In the genomic region with DNA sequence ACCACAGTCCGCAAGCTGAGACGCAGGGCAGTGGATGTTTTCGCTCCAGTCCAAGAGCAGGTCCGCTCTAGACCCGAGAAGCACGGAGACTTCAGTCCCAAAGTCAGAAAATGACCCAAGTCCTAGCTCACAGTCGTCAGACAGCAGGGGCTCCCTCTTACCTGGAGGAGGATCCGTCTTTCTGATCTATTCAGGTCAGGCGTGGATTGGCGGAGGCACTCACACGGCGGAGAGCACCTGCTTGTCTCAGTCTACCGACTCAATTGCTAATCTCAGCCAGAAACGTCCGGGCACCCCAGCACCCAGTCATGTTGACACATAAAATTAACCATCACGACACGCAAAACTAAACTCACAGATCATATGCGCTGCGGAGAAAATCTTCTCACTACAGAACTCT, we compare ENCODE assay signal across 1 cellular context.
TF ChIP-seq lines count a peak whose summit lies in the region.

No MANE protein-coding gene starts in this region.

TF ChIP-seq in GM23338, 12 proteins besides CTCF, POLR2A, EP300 and RAD21:
- TF ChIP-seq, protein P1, sequence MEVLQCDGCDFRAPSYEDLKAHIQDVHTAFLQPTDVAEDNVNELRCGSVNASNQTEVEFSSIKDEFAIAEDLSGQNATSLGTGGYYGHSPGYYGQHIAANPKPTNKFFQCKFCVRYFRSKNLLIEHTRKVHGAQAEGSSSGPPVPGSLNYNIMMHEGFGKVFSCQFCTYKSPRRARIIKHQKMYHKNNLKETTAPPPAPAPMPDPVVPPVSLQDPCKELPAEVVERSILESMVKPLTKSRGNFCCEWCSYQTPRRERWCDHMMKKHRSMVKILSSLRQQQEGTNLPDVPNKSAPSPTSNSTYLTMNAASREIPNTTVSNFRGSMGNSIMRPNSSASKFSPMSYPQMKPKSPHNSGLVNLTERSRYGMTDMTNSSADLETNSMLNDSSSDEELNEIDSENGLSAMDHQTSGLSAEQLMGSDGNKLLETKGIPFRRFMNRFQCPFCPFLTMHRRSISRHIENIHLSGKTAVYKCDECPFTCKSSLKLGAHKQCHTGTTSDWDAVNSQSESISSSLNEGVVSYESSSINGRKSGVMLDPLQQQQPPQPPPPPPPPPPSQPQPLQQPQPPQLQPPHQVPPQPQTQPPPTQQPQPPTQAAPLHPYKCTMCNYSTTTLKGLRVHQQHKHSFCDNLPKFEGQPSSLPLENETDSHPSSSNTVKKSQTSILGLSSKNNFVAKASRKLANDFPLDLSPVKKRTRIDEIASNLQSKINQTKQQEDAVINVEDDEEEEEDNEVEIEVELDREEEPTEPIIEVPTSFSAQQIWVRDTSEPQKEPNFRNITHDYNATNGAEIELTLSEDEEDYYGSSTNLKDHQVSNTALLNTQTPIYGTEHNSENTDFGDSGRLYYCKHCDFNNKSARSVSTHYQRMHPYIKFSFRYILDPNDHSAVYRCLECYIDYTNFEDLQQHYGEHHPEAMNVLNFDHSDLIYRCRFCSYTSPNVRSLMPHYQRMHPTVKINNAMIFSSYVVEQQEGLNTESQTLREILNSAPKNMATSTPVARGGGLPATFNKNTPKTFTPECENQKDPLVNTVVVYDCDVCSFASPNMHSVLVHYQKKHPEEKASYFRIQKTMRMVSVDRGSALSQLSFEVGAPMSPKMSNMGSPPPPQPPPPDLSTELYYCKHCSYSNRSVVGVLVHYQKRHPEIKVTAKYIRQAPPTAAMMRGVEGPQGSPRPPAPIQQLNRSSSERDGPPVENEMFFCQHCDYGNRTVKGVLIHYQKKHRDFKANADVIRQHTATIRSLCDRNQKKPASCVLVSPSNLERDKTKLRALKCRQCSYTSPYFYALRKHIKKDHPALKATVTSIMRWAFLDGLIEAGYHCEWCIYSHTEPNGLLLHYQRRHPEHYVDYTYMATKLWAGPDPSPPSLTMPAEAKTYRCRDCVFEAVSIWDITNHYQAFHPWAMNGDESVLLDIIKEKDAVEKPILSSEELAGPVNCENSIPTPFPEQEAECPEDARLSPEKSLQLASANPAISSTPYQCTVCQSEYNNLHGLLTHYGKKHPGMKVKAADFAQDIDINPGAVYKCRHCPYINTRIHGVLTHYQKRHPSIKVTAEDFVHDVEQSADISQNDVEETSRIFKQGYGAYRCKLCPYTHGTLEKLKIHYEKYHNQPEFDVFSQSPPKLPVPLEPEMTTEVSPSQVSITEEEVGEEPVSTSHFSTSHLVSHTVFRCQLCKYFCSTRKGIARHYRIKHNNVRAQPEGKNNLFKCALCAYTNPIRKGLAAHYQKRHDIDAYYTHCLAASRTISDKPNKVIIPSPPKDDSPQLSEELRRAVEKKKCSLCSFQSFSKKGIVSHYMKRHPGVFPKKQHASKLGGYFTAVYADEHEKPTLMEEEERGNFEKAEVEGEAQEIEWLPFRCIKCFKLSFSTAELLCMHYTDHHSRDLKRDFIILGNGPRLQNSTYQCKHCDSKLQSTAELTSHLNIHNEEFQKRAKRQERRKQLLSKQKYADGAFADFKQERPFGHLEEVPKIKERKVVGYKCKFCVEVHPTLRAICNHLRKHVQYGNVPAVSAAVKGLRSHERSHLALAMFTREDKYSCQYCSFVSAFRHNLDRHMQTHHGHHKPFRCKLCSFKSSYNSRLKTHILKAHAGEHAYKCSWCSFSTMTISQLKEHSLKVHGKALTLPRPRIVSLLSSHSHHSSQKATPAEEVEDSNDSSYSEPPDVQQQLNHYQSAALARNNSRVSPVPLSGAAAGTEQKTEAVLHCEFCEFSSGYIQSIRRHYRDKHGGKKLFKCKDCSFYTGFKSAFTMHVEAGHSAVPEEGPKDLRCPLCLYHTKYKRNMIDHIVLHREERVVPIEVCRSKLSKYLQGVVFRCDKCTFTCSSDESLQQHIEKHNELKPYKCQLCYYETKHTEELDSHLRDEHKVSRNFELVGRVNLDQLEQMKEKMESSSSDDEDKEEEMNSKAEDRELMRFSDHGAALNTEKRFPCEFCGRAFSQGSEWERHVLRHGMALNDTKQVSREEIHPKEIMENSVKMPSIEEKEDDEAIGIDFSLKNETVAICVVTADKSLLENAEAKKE (CRISPR knock-in tag; IDR thresholded peaks at IDR 0.05), result no peak
